Comparison of ENCODE assay signal across 1 cellular context in genomic region chr1:236155399-236155767, GRCh38.
TF ChIP-seq lines count a peak whose summit lies in the region.

No MANE protein-coding gene starts in this region.

TF ChIP-seq in GM12878, 131 proteins besides CTCF, POLR2A, EP300 and RAD21:
- TF ChIP-seq RELB (IDR thresholded peaks at IDR 0.05; ENCODE audit: low read depth): no peak
- 0 out of 2 replicates have a peak, but pooled peaks have one; percentile 41 for TF ChIP-seq HDGF (IDR thresholded peaks at IDR 0.05)
- TF ChIP-seq, protein P1, sequence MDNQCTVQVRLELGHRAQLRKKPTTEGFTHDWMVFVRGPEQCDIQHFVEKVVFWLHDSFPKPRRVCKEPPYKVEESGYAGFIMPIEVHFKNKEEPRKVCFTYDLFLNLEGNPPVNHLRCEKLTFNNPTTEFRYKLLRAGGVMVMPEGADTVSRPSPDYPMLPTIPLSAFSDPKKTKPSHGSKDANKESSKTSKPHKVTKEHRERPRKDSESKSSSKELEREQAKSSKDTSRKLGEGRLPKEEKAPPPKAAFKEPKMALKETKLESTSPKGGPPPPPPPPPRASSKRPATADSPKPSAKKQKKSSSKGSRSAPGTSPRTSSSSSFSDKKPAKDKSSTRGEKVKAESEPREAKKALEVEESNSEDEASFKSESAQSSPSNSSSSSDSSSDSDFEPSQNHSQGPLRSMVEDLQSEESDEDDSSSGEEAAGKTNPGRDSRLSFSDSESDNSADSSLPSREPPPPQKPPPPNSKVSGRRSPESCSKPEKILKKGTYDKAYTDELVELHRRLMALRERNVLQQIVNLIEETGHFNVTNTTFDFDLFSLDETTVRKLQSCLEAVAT (IDR thresholded peaks at IDR 0.05): peak; percentile 94
- no peak for TF ChIP-seq BCL11A (IDR thresholded peaks at IDR 0.05; ENCODE audit: low read depth, low read length)
- TF ChIP-seq BHLHE40 (IDR thresholded peaks at IDR 0.05; ENCODE audit: borderline replicate concordance in 1 of 2, low read depth in 2 of 2, low read length in 1 of 2): no peak
- no peak for TF ChIP-seq GATAD2B (conservative IDR thresholded peaks at IDR 0.05; ENCODE audit: low read depth)
- TF ChIP-seq ZBTB33 (IDR thresholded peaks at IDR 0.05): peak; percentile 95
